ENCODE assay signal across 9 cellular contexts in the genomic region with DNA sequence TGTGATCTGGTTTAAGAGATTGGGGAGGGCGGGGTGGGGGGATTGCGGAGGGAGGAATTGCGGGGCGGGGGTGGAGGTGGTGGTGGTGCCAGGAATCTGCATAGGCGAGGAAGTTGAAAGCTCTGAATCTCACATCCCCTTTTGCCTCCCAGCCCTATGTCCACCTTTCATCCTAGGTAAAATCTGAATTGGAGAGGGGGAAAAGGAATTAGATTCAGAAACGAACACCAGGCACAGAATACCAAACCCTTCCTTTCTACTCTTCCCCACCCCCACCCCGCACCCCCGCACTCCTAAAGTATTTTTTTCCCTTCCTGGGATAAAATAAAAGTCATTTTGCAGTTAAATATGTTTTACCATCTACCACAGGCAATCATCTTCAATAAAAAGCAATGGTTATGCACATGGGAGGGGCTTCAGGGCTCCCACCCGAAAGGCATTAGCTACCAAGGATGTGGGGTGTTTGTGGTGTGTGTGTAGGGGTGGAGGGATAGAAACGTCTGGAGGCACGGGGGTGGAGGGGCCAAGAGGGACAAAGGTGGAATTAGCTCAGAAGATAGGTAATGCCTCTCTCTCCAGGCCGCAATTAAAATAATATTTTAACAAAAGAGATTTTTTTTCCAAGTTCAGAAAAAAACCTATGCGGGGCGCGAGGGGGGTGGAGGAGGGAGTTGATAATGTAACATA. TPM values are rescaled to one million over a fixed set of nuclear protein-coding genes. Genes with fewer than 3 reads are reported as not detected.
DNase-seq lines count a peak whose midpoint lies in the region; ATAC-seq, FAIRE-seq and TF ChIP-seq lines count a peak whose summit lies in the region.
"Had no signal": no experiment of that assay in that cellular context is flagged by ENCODE, and none has a peak within 500 bp of the region (broad histone marks: within the 10 kb centered on the region; RNA-seq: fewer than 3 reads in every experiment).

No MANE protein-coding gene starts in this region.

- no peak for ATAC-seq in HG03469 (IDR thresholded peaks at IDR 0.05; ENCODE audit: unreplicated experiment)
- ATAC-seq in GM21619 (IDR thresholded peaks at IDR 0.05; ENCODE audit: unreplicated experiment) = no peak

- no peak for DNase-seq in activated naive CD4-positive, alpha-beta T cell treated with anti-CD3 and anti-CD28 coated beads for 36 hours
- DNase-seq in activated naive CD4-positive, alpha-beta T cell treated with Interleukin-2 at 50 U/mL for 16 hours = no peak
- no peak for DNase-seq in kidney
- DNase-seq in tibial nerve (ENCODE audit: low spot score in 2 of 2) = no peak
- no peak for DNase-seq in small intestine
- DNase-seq: T1000 had no signal

- H3K4me3 ChIP-seq in kidney (ENCODE audit: low read length in 2 of 2) = peak overlapping the region; percentile 71 to 73
- H3K4me3 ChIP-seq in tibial nerve = peak overlapping the region; percentile 48 to 69 (median 56)
- H3K4me3 ChIP-seq in small intestine (ENCODE audit: low read depth in 1 of 2, low read length in 2 of 2) = peak overlapping the region in 1 of 2 donors; percentile 43

- FAIRE-seq in kidney (lab: Jason Lieb, UNC) (no peak), small intestine (lab: Jason Lieb, UNC) (no peak)

- peak overlapping the region; percentile 66 to 73 for H3K27ac ChIP-seq in kidney (ENCODE audit: low read depth in 2 of 2, low read length in 2 of 2)
- H3K27ac ChIP-seq in tibial nerve = peak overlapping the region; percentile 66 to 96 (median 82)
- peak overlapping the region in 1 of 2 donors; percentile 77 for H3K27ac ChIP-seq in small intestine (ENCODE audit: low read depth in 1 of 2, low read length in 1 of 2)

- TF ChIP-seq POLR2A in tibial nerve (IDR thresholded peaks at IDR 0.05) = no peak

- WGBS in tibial nerve, 2 donors = 2 to 3% methylated on average over 15 of the region's 15 CpGs
- WGBS in small intestine, 3 donors = 3 to 5% (median 5%) methylated on average over 14 to 15 of the region's 15 CpGs

- intact Hi-C loops in activated naive CD4-positive, alpha-beta T cell treated with anti-CD3 and anti-CD28 coated beads for 36 hours (cut with micrococcal nuclease) = loop anchor here (2.0 to 5.0 kb wide), 3 partner anchors 83 to 397 kb away; no protein-coding TSS in a partner anchor
- intact Hi-C loops in kidney (cut with DNase I) = loop anchor here (10.0 kb wide), 1 partner anchor 491 kb away; no protein-coding TSS in a partner anchor

- peaks cover 0 to 8% of the 10 kb centered on the region in 2 donors for H3K27me3 ChIP-seq in tibial nerve
- H3K27me3 ChIP-seq in small intestine (ENCODE audit: control insufficient read depth in 2 of 2, insufficient read depth in 2 of 2, low read length in 2 of 2) = peaks cover 3 to 14% of the 10 kb centered on the region in 2 donors

- H3K4me3 Mint-ChIP-seq in activated naive CD4-positive, alpha-beta T cell treated with anti-CD3 and anti-CD28 coated beads for 36 hours = peak overlapping the region; percentile 59
- peak overlapping the region; percentile 91 for H3K4me3 Mint-ChIP-seq in activated naive CD8-positive, alpha-beta T cell

- peak overlapping the region; percentile 52 to 72 for H3K9ac ChIP-seq in kidney (ENCODE audit: low read length in 2 of 2)

- no peaks in the 10 kb centered on the region for H3K36me3 Mint-ChIP-seq in activated naive CD4-positive, alpha-beta T cell treated with anti-CD3 and anti-CD28 coated beads for 36 hours (ENCODE audit: low read depth)
- no peaks in the 10 kb centered on the region for H3K36me3 Mint-ChIP-seq in activated naive CD8-positive, alpha-beta T cell

- no peak for TF ChIP-seq EP300 in tibial nerve (IDR thresholded peaks at IDR 0.05)

- peaks cover 29% of the 10 kb centered on the region for H3K4me1 Mint-ChIP-seq in activated naive CD4-positive, alpha-beta T cell treated with anti-CD3 and anti-CD28 coated beads for 36 hours (ENCODE audit: low read depth)
- H3K4me1 Mint-ChIP-seq in activated naive CD8-positive, alpha-beta T cell (ENCODE audit: low read depth) = peaks cover 43% of the 10 kb centered on the region

- peaks cover 73% of the 10 kb centered on the region for H3K27me3 Mint-ChIP-seq in activated naive CD4-positive, alpha-beta T cell treated with anti-CD3 and anti-CD28 coated beads for 36 hours (ENCODE audit: low read depth)
- peaks cover 35% of the 10 kb centered on the region for H3K27me3 Mint-ChIP-seq in activated naive CD8-positive, alpha-beta T cell

- CTCF ChIA-PET in activated naive CD4-positive, alpha-beta T cell treated with anti-CD3 and anti-CD28 coated beads for 36 hours (lab: Charles Lee) = interaction anchor here (1.1 to 1.6 kb wide), 2 partner anchors 11 to 1019 kb away, joined by 4 read pairs; no protein-coding TSS in a partner anchor

- peaks cover 0 to 10% of the 10 kb centered on the region in 2 donors for H3K36me3 ChIP-seq in kidney (ENCODE audit: control insufficient read depth in 1 of 2, insufficient read depth in 2 of 2, low read length in 2 of 2)
- H3K36me3 ChIP-seq in tibial nerve = peaks cover 0 to 6% (median 0%) of the 10 kb centered on the region in 3 donors
- no peaks in the 10 kb centered on the region for H3K36me3 ChIP-seq in small intestine (ENCODE audit: control insufficient read depth in 2 of 2, insufficient read depth in 2 of 2, low read length in 2 of 2)

- no peaks in the 10 kb centered on the region for H3K9me3 Mint-ChIP-seq in activated naive CD4-positive, alpha-beta T cell treated with anti-CD3 and anti-CD28 coated beads for 36 hours
- no peaks in the 10 kb centered on the region for H3K9me3 Mint-ChIP-seq in activated naive CD8-positive, alpha-beta T cell (ENCODE audit: low read depth)

- H3K4me1 ChIP-seq in kidney (ENCODE audit: control insufficient read depth in 1 of 2, insufficient read depth in 1 of 2, low read depth in 1 of 2, low read length in 2 of 2) (peaks cover 12 to 24% of the 10 kb centered on the region in 2 donors), tibial nerve (peaks cover 0 to 86% (median 42%) of the 10 kb centered on the region in 4 donors), small intestine (ENCODE audit: control insufficient read depth in 2 of 2, insufficient read depth in 1 of 2, low read depth in 1 of 2, low read length in 1 of 2) (no peaks in the 10 kb centered on the region)

- no peak for TF ChIP-seq CTCF in kidney (IDR thresholded peaks at IDR 0.05; ENCODE audit: borderline replicate concordance, extremely low read depth, insufficient read depth)
- no peak for TF ChIP-seq CTCF in tibial nerve (IDR thresholded peaks at IDR 0.05)

- H3K9me3 ChIP-seq in kidney (ENCODE audit: control insufficient read depth in 1 of 2, low read length in 2 of 2) (no peaks in the 10 kb centered on the region), tibial nerve (no peaks in the 10 kb centered on the region), small intestine (ENCODE audit: control insufficient read depth, low read depth) (no peaks in the 10 kb centered on the region)

- H3K27ac Mint-ChIP-seq in activated naive CD4-positive, alpha-beta T cell treated with anti-CD3 and anti-CD28 coated beads for 36 hours = no peak overlapping the region
- no peak overlapping the region for H3K27ac Mint-ChIP-seq in activated naive CD8-positive, alpha-beta T cell

RNA-seq across cellular contexts. Expression of gene IGFBP5, which starts 1.8 kb away (rescaled TPM):
- not detected for total RNA-seq in activated naive CD4-positive, alpha-beta T cell treated with anti-CD3 and anti-CD28 coated beads for 36 hours
- total RNA-seq in kidney (572 TPM), tibial nerve (1,000 to 10,000 TPM in 2 of 4 donors, 100 to 1,000 TPM in 2; 178 to 1,859 (median 1,369) TPM)
- polyA plus RNA-seq in kidney (ENCODE audit: insufficient read depth, low read depth, low replicate concordance) (362 TPM), small intestine (100 to 1,000 TPM in 1 of 3 donors, 1 to 10 TPM in 2; 1.3 to 107 (median 5.4) TPM)

Comparison
In these comparisons a context has a peak if more than half of its experiments do, and no peak if none do; other contexts are left out.
1. RNA of gene IGFBP5, which starts 1.8 kb away (total RNA-seq): 178 to 1,859 TPM in tibial nerve and 572 TPM in kidney (single experiment); not detected in activated naive CD4-positive, alpha-beta T cell treated with anti-CD3 and anti-CD28 coated beads for 36 hours; every median in the first group is over 100 times any median in the second.